34 cellular contexts compared by ENCODE assay signal in genomic region chr17:65387322-65387721, GRCh38.
"Had no signal": no experiment of that assay in that cellular context is flagged by ENCODE, and none has a peak within 500 bp of the region (broad histone marks: within the 10 kb centered on the region; RNA-seq: fewer than 3 reads in every experiment).

No MANE protein-coding gene starts in this region.

- DNase-seq: Karpas-422, Kasumi-1, KBM-7, KG1, MG63, MM.1S, MV-4-11, NCI-H1048, NCI-H1092, NCI-H1092 treated with DMSO at 0.1 percent for 48 hours, NCI-H1105, NCI-H1105 treated with DMSO at 0.1 percent for 48 hours, NCI-H1417, NCI-H1417 treated with DMSO at 0.1 percent for 48 hours, NCI-H1436, NCI-H1436 treated with DMSO at 0.1 percent for 48 hours, NCI-H146, NCI-H1694, NCI-H1694 treated with DMSO at 0.1 percent for 48 hours, NCI-H187, NCI-H187 treated with DMSO at 0.1 percent for 48 hours, NCI-H1930, NCI-H2029, NCI-H2029 treated with DMSO at 0.1 percent for 48 hours, NCI-H2081, NCI-H2081 treated with DMSO at 0.1 percent for 48 hours, NCI-H2107, NCI-H2171, NCI-H2171 treated with DMSO at 0.1 percent for 48 hours, NCI-H2227 treated with DMSO at 0.1 percent for 48 hours, NCI-H226, NCI-H345, NCI-H446 had no signal

- H3K27ac ChIP-seq: KMS-11 had no signal

- H3K9me3 ChIP-seq: MG63 had no signal

- H3K36me3 ChIP-seq: MG63 had no signal

- H3K4me2 ChIP-seq: KMS-11 had no signal

- H3K27me3 ChIP-seq: MG63 had no signal

- H3K4me3 ChIP-seq: MG63 had no signal

- H3K9ac ChIP-seq: KMS-11 had no signal
